1 cellular context compared by ENCODE assay signal in genomic region chr19:47225746-47226425, GRCh38.
A peak's percentile ranks its signal among the peaks of the same experiment; 100 is the strongest.
TF ChIP-seq lines count a peak whose summit lies in the region.

No MANE protein-coding gene starts in this region.

TF ChIP-seq in K562, 482 proteins besides CTCF, POLR2A, EP300 and RAD21 (continued from another document and continues in another):
- TF ChIP-seq ARNT (IDR thresholded peaks at IDR 0.05): 0 out of 4 replicates have a peak, but pooled peaks of 1 of the 2 experiments have one; percentile 37
- 0 out of 2 replicates have a peak, but pooled peaks have one; percentile 83 for TF ChIP-seq RBM34 (IDR thresholded peaks at IDR 0.05; ENCODE audit: borderline replicate concordance, insufficient read depth, low read length)
- TF ChIP-seq PCBP2 (IDR thresholded peaks at IDR 0.05; ENCODE audit: low read depth, low read length, poor library complexity, severe bottlenecking): no peak
- no peak for TF ChIP-seq HOXB6 (CRISPR knock-in tag; IDR thresholded peaks at IDR 0.05; ENCODE audit: borderline replicate concordance)
- peak; percentile 86 for TF ChIP-seq CHD2 (IDR thresholded peaks at IDR 0.05; ENCODE audit: low read depth, low read length)
- TF ChIP-seq POLR3G (IDR thresholded peaks at IDR 0.05; ENCODE audit: extremely low read depth, insufficient read length, insufficient replicate concordance): no peak
- no peak for TF ChIP-seq ZNF316 (IDR thresholded peaks at IDR 0.05)
- TF ChIP-seq CEBPB (tag; IDR thresholded peaks at IDR 0.05): no peak
- TF ChIP-seq CEBPZ (IDR thresholded peaks at IDR 0.05; ENCODE audit: borderline replicate concordance, low read depth, low read length): no peak
- TF ChIP-seq HDGF (IDR thresholded peaks at IDR 0.05): 0 out of 2 replicates have a peak, but pooled peaks have one; percentile 72
- TF ChIP-seq MAX (CRISPR knock-in tag; IDR thresholded peaks at IDR 0.05): peak; percentile 54; the same call in 1 of the 2 replicates
- peak; percentile 68 for TF ChIP-seq NEUROD1 (IDR thresholded peaks at IDR 0.05; ENCODE audit: borderline replicate concordance, low read depth, low read length, partially characterized antibody)
- TF ChIP-seq SMAD4 (CRISPR knock-in tag; conservative IDR thresholded peaks at IDR 0.05): peak; percentile 91
- 0 out of 2 replicates have a peak, but pooled peaks have one; percentile 42 for TF ChIP-seq SLC30A9 (CRISPR knock-in tag; IDR thresholded peaks at IDR 0.05)
- peak; percentile 96 for TF ChIP-seq FOSL1 (tag; conservative IDR thresholded peaks at IDR 0.05)
- TF ChIP-seq CREB3L1 (IDR thresholded peaks at IDR 0.05; ENCODE audit: borderline replicate concordance, low read depth): no peak
- peak; percentile 66; the same call in 1 of the 2 replicates for TF ChIP-seq CREB3 (tag; conservative IDR thresholded peaks at IDR 0.05; ENCODE audit: low read depth)
- TF ChIP-seq ZNF507 (tag; conservative IDR thresholded peaks at IDR 0.05): no peak
- TF ChIP-seq LCOR (CRISPR knock-in tag; IDR thresholded peaks at IDR 0.05): no peak
- TF ChIP-seq MBD2 (IDR thresholded peaks at IDR 0.05; ENCODE audit: borderline replicate concordance, low read depth): no peak
- TF ChIP-seq KDM2B (CRISPR knock-in tag; IDR thresholded peaks at IDR 0.05): peak; percentile 88; the same call in 1 of the 2 replicates
- no peak; the same call in 1 of the 2 replicates for TF ChIP-seq ZNF134 (CRISPR knock-in tag; conservative IDR thresholded peaks at IDR 0.05)
- no peak for TF ChIP-seq HMBOX1 (IDR thresholded peaks at IDR 0.05)
- no peak for TF ChIP-seq ZNF174 (CRISPR knock-in tag; IDR thresholded peaks at IDR 0.05)
- no peak for TF ChIP-seq FOXJ2 (tag; IDR thresholded peaks at IDR 0.05)
- 0 out of 2 replicates have a peak, but pooled peaks have one; percentile 24 for TF ChIP-seq ETV1 (tag; conservative IDR thresholded peaks at IDR 0.05; ENCODE audit: low read depth)
- no peak for TF ChIP-seq STAT5B (CRISPR knock-in tag; IDR thresholded peaks at IDR 0.05)
- TF ChIP-seq ZNF740 (CRISPR knock-in tag; IDR thresholded peaks at IDR 0.05): peak; percentile 96
- no peak for TF ChIP-seq ZNF740 (tag; IDR thresholded peaks at IDR 0.05)
- TF ChIP-seq ZNF318 (IDR thresholded peaks at IDR 0.05; ENCODE audit: borderline replicate concordance in 1 of 2, low read depth in 1 of 2): no peak
- peak; percentile 93 for TF ChIP-seq PML (IDR thresholded peaks at IDR 0.05; ENCODE audit: low read length)
- peak; percentile 67 for TF ChIP-seq L3MBTL2 (IDR thresholded peaks at IDR 0.05)
- no peak for TF ChIP-seq ZNF766 (CRISPR knock-in tag; conservative IDR thresholded peaks at IDR 0.05)
- no peak for TF ChIP-seq ZNF449 (CRISPR knock-in tag; IDR thresholded peaks at IDR 0.05)
- TF ChIP-seq GTF2A2 (tag; IDR thresholded peaks at IDR 0.05): peak; percentile 90
- TF ChIP-seq ELF2 (CRISPR knock-in tag; IDR thresholded peaks at IDR 0.05): no peak; the same call in 1 of the 2 replicates
- no peak for TF ChIP-seq GATA2 (CRISPR knock-in tag; IDR thresholded peaks at IDR 0.05)
- TF ChIP-seq ZNF511 (CRISPR knock-in tag; IDR thresholded peaks at IDR 0.05): peak; percentile 70; the same call in 1 of the 2 replicates
- no peak for TF ChIP-seq THRA (IDR thresholded peaks at IDR 0.05)
- no peak for TF ChIP-seq KAT8 (IDR thresholded peaks at IDR 0.05; ENCODE audit: low read depth)
- no peak for TF ChIP-seq RUNX1 (IDR thresholded peaks at IDR 0.05; ENCODE audit: low read depth)
- peak; percentile 2; the same call in 1 of the 2 replicates for TF ChIP-seq DPF2 (IDR thresholded peaks at IDR 0.05)
- 0 out of 2 replicates have a peak, but pooled peaks have one; percentile 19 for TF ChIP-seq LEF1 (IDR thresholded peaks at IDR 0.05)
- no peak for TF ChIP-seq SMARCC2 (IDR thresholded peaks at IDR 0.05; ENCODE audit: low read depth)
- TF ChIP-seq CBFB (CRISPR knock-in tag; IDR thresholded peaks at IDR 0.05): 0 out of 2 replicates have a peak, but pooled peaks have one; percentile 54
- peak; percentile 38; the same call in 1 of the 2 replicates for TF ChIP-seq CTBP1 (IDR thresholded peaks at IDR 0.05; ENCODE audit: borderline replicate concordance)
